Comparison of ENCODE assay signal across 13 cellular contexts in genomic region chr11:34261820-34262219, GRCh38.
A peak's percentile ranks its signal among the peaks of the same experiment; 100 is the strongest.
DNase-seq lines count a peak whose midpoint lies in the region; ATAC-seq and TF ChIP-seq lines count a peak whose summit lies in the region.
"Had no signal": no experiment of that assay in that cellular context is flagged by ENCODE, and none has a peak within 500 bp of the region (broad histone marks: within the 10 kb centered on the region; RNA-seq: fewer than 3 reads in every experiment).

No MANE protein-coding gene starts in this region.

- H3K27ac Mint-ChIP-seq in Calu3 (ENCODE audit: unreplicated experiment) = peak overlapping the region; percentile 98
- H3K27ac Mint-ChIP-seq in activated T-cell treated with anti-CD3 and anti-CD28 coated beads, Interleukin-2, amount 50 U/mL, for 72 hours = no peak overlapping the region
- H3K27ac Mint-ChIP-seq: CD14-positive monocyte had no signal

- no peaks in the 10 kb centered on the region for H3K27me3 ChIP-seq in layer of hippocampus (ENCODE audit: control insufficient read depth, insufficient read depth, low read length)

- ATAC-seq in activated T-cell treated with anti-CD3 and anti-CD28 coated beads, Interleukin-2, amount 50 U/mL, for 72 hours (replicated peaks in 1 of 2) = no peak
- ATAC-seq: K562 had no signal

- no peaks in the 10 kb centered on the region for H3K9me3 Mint-ChIP-seq in Calu3 (ENCODE audit: low read depth, unreplicated experiment)
- H3K9me3 Mint-ChIP-seq in activated T-cell treated with anti-CD3 and anti-CD28 coated beads, Interleukin-2, amount 50 U/mL, for 72 hours = no peaks in the 10 kb centered on the region
- H3K9me3 Mint-ChIP-seq: CD14-positive monocyte had no signal

- H3K27me3 Mint-ChIP-seq in Calu3 (ENCODE audit: unreplicated experiment) = no peaks in the 10 kb centered on the region
- H3K27me3 Mint-ChIP-seq in activated T-cell treated with anti-CD3 and anti-CD28 coated beads, Interleukin-2, amount 50 U/mL, for 72 hours (ENCODE audit: low read depth) = peaks cover 12% of the 10 kb centered on the region

- intact Hi-C loops in Calu3 (cut with micrococcal nuclease; ENCODE audit: unreplicated experiment) = loop anchor here (2.0 to 5.0 kb wide), 3 partner anchors 57 to 95 kb away; partner anchors contain the start of gene ABTB2
- intact Hi-C loops in cardiac septum (cut with DNase I) = no loop called here

- H3K36me3 Mint-ChIP-seq in Calu3 (ENCODE audit: insufficient read depth, unreplicated experiment) = peaks cover 27% of the 10 kb centered on the region
- no peaks in the 10 kb centered on the region for H3K36me3 Mint-ChIP-seq in activated T-cell treated with anti-CD3 and anti-CD28 coated beads, Interleukin-2, amount 50 U/mL, for 72 hours (ENCODE audit: insufficient read depth in 2 of 2)
- H3K36me3 Mint-ChIP-seq: CD14-positive monocyte had no signal

- peaks cover 57% of the 10 kb centered on the region for H3K4me1 Mint-ChIP-seq in Calu3 (ENCODE audit: low read depth, unreplicated experiment)
- peaks cover 7% of the 10 kb centered on the region for H3K4me1 Mint-ChIP-seq in activated T-cell treated with anti-CD3 and anti-CD28 coated beads, Interleukin-2, amount 50 U/mL, for 72 hours (ENCODE audit: low read depth)

- H3K27ac ChIP-seq in angular gyrus (ENCODE audit: low read depth, low read length) = peak overlapping the region; percentile 67
- peak overlapping the region; percentile 40 for H3K27ac ChIP-seq in layer of hippocampus (ENCODE audit: low read depth, low read length)

- TF ChIP-seq CTCF in Calu3 (IDR thresholded peaks at IDR 0.05; ENCODE audit: unreplicated experiment) = no peak

- DNase-seq in Calu3 = no peak
- DNase-seq in superior temporal gyrus (ENCODE audit: extremely low spot score) = peak; percentile 57
- no peak for DNase-seq in stimulated activated CD4-positive, alpha-beta T cell treated with anti-CD3 and anti-CD28 coated beads, Interleukin-1b, Interleukin-23, amount 100 ng/mL, for 48 hours
- no peak for DNase-seq in activated T-cell treated with anti-CD3 and anti-CD28 coated beads, Interleukin-2, amount 50 U/mL, for 72 hours
- no peak for DNase-seq in cardiac septum (ENCODE audit: low spot score)
- DNase-seq: GOT3, NCI-H1436 treated with DMSO at 0.1 percent for 48 hours, NCI-H2081 treated with DMSO at 0.1 percent for 48 hours, NCI-H82 had no signal

- no peak overlapping the region for H3K4me3 Mint-ChIP-seq in Calu3 (ENCODE audit: low read depth, unreplicated experiment)
- no peak overlapping the region for H3K4me3 Mint-ChIP-seq in activated T-cell treated with anti-CD3 and anti-CD28 coated beads, Interleukin-2, amount 50 U/mL, for 72 hours
- H3K4me3 Mint-ChIP-seq: CD14-positive monocyte had no signal

- CTCF ChIA-PET in Calu3 (lab: Charles Lee) = interaction anchor here (0.5 to 2.5 kb wide), 7 partner anchors 12 to 95 kb away, joined by 3 to 15 read pairs (median 5); partner anchors contain the start of gene ABTB2

- no TSS peak for BruUV-seq in Calu3 (replicated peaks; lab: Mats Ljungman, UMichigan)
